Comparison of ENCODE assay signal across 11 cellular contexts in genomic region chr2:208256192-208256782, GRCh38. TPM values are rescaled to one million over a fixed set of nuclear protein-coding genes. Genes with fewer than 3 reads are reported as not detected.
DNase-seq lines count a peak whose midpoint lies in the region; ATAC-seq, FAIRE-seq and TF ChIP-seq lines count a peak whose summit lies in the region.
"Had no signal": no experiment of that assay in that cellular context is flagged by ENCODE, and none has a peak within 500 bp of the region (broad histone marks: within the 10 kb centered on the region; RNA-seq: fewer than 3 reads in every experiment).

No MANE protein-coding gene starts in this region.

- no peak overlapping the region for H3K9ac ChIP-seq in KMS-11

- H4K20me1 ChIP-seq in KMS-11 (ENCODE audit: insufficient read depth): no peaks in the 10 kb centered on the region

- H3K27ac ChIP-seq in KMS-11 (no peak overlapping the region), small intestine (ENCODE audit: low read depth in 1 of 2, low read length in 1 of 2) (no peak overlapping the region)
- H3K27ac ChIP-seq: SJSA1 had no signal

- no peaks in the 10 kb centered on the region for H3K9me3 Mint-ChIP-seq in activated CD4-positive, alpha-beta T cell treated with anti-CD3 and anti-CD28 coated beads for 36 hours (ENCODE audit: low read depth)
- H3K9me3 Mint-ChIP-seq in brain (peaks cover 0 to 2% (median 0%) of the 10 kb centered on the region in 5 experiments), osteocyte (ENCODE audit: unreplicated experiment) (no peaks in the 10 kb centered on the region)

- H3K36me3 Mint-ChIP-seq in activated CD4-positive, alpha-beta T cell treated with anti-CD3 and anti-CD28 coated beads for 36 hours (ENCODE audit: low read depth): peaks cover 12% of the 10 kb centered on the region
- H3K36me3 Mint-ChIP-seq in brain: peaks cover 21% of the 10 kb centered on the region
- peaks cover 6% of the 10 kb centered on the region for H3K36me3 Mint-ChIP-seq in osteocyte (ENCODE audit: unreplicated experiment)

- H3K27me3 Mint-ChIP-seq in activated CD4-positive, alpha-beta T cell treated with anti-CD3 and anti-CD28 coated beads for 36 hours: no peaks in the 10 kb centered on the region
- peaks cover 10% of the 10 kb centered on the region for H3K27me3 Mint-ChIP-seq in brain
- H3K27me3 Mint-ChIP-seq in osteocyte (ENCODE audit: unreplicated experiment): no peaks in the 10 kb centered on the region

- no peaks in the 10 kb centered on the region for H3K9me3 ChIP-seq in small intestine (ENCODE audit: control insufficient read depth, low read depth)
- H3K9me3 ChIP-seq: left lung, SJSA1 had no signal

- no peak for ATAC-seq in activated CD4-positive, alpha-beta T cell treated with anti-CD3 and anti-CD28 coated beads for 36 hours

- intact Hi-C loops in activated CD4-positive, alpha-beta T cell treated with anti-CD3 and anti-CD28 coated beads for 36 hours (cut with DNase I, micrococcal nuclease): loop anchor here in 1 of 2 experiments (5.0 kb wide), 2 partner anchors 484 to 951 kb away; no protein-coding TSS in a partner anchor

- no peaks in the 10 kb centered on the region for H3K79me2 ChIP-seq in KMS-11 (ENCODE audit: insufficient read depth, low read depth)

- no peak overlapping the region for H3K27ac Mint-ChIP-seq in activated CD4-positive, alpha-beta T cell treated with anti-CD3 and anti-CD28 coated beads for 36 hours
- H3K27ac Mint-ChIP-seq in brain (peak overlapping the region; percentile 89 to 99 (median 96)), osteocyte (ENCODE audit: unreplicated experiment) (no peak overlapping the region)

- peaks cover 18% of the 10 kb centered on the region for H3K4me1 Mint-ChIP-seq in activated CD4-positive, alpha-beta T cell treated with anti-CD3 and anti-CD28 coated beads for 36 hours
- H3K4me1 Mint-ChIP-seq in brain (peaks cover 51% of the 10 kb centered on the region), osteocyte (ENCODE audit: unreplicated experiment) (peaks cover 14% of the 10 kb centered on the region)

- H3K4me1 ChIP-seq in KMS-11 (ENCODE audit: low read depth, poor library complexity, severe bottlenecking) (peaks cover 29% of the 10 kb centered on the region), small intestine (ENCODE audit: control insufficient read depth in 2 of 2, insufficient read depth in 1 of 2, low read depth in 1 of 2, low read length in 1 of 2) (peaks cover 0 to 6% of the 10 kb centered on the region in 2 donors)

- CTCF ChIA-PET in activated CD4-positive, alpha-beta T cell treated with anti-CD3 and anti-CD28 coated beads for 36 hours (lab: Charles Lee): interaction anchor here (0.7 to 6.0 kb wide), 4 partner anchors 11 to 81 kb away, joined by 3 to 49 read pairs (median 4); partner anchors contain the start of gene PIKFYVE

- H3K4me3 ChIP-seq in KMS-11 (IDR thresholded peaks at IDR 0.05; ENCODE audit: insufficient read depth, low read depth, low read length): no peak overlapping the region
- no peak overlapping the region for H3K4me3 ChIP-seq in small intestine (ENCODE audit: low read depth in 1 of 2, low read length in 2 of 2)

- POLR2A ChIA-PET in activated CD4-positive, alpha-beta T cell treated with anti-CD3 and anti-CD28 coated beads for 36 hours (lab: Charles Lee): no interaction called here

- DNase-seq in activated CD4-positive, alpha-beta T cell treated with anti-CD3 and anti-CD28 coated beads for 36 hours: peak; percentile 9
- no peak for DNase-seq in activated CD4-positive, alpha-beta T cell treated with anti-CD3 and anti-CD28 coated beads for 1 hour
- DNase-seq in osteocyte (ENCODE audit: extremely low spot score, unreplicated experiment) (no peak), NCI-H1105 (lab: John Stamatoyannopoulos, UW) (no peak), small intestine (no peak)
- DNase-seq in NK-92 treated with Interleukin-12 subunit alpha and Interleukin-12 subunit beta, amount 100 ng/mL, for 24 hours (lab: John Stamatoyannopoulos, UW): no peak
- DNase-seq: cerebellar nuclear complex, left lung had no signal

- no peak overlapping the region for H2AFZ ChIP-seq in KMS-11 (ENCODE audit: low read depth)

- no peak for FAIRE-seq in small intestine (lab: Jason Lieb, UNC)

- no peaks in the 10 kb centered on the region for H3K27me3 ChIP-seq in KMS-11 (ENCODE audit: insufficient read depth, low read depth)
- no peaks in the 10 kb centered on the region for H3K27me3 ChIP-seq in small intestine (ENCODE audit: control insufficient read depth in 2 of 2, insufficient read depth in 2 of 2, low read length in 2 of 2)
- H3K27me3 ChIP-seq: left lung, SJSA1 had no signal

- no peak overlapping the region for H3K4me3 Mint-ChIP-seq in activated CD4-positive, alpha-beta T cell treated with anti-CD3 and anti-CD28 coated beads for 36 hours
- H3K4me3 Mint-ChIP-seq in brain (peak overlapping the region; percentile 96 to 100 (median 99)), osteocyte (ENCODE audit: unreplicated experiment) (peak overlapping the region; percentile 100)

- peak overlapping the region; percentile 56; the same call in 1 of the 2 replicates for H3K4me2 ChIP-seq in KMS-11

- TF ChIP-seq CTCF in KMS-11 (conservative IDR thresholded peaks at IDR 0.05; ENCODE audit: low read depth, low read length): no peak
- TF ChIP-seq CTCF in brain (conservative IDR thresholded peaks at IDR 0.05): peak in 1 of 2 experiments; percentile 27
- no peak for TF ChIP-seq CTCF in osteocyte (IDR thresholded peaks at IDR 0.05)

- 45 to 60% (median 57%) methylated on average over 10 of the region's 10 CpGs for WGBS in small intestine, 3 donors

- H3K36me3 ChIP-seq in KMS-11 (ENCODE audit: insufficient read depth) (no peaks in the 10 kb centered on the region), small intestine (ENCODE audit: control insufficient read depth in 2 of 2, insufficient read depth in 2 of 2, low read length in 2 of 2) (peaks cover under 1 to 7% of the 10 kb centered on the region in 2 donors)

RNA-seq across cellular contexts. Expression of gene IDH1, which starts 1.4 kb away (rescaled TPM):
- 10 to 100 TPM; 21.1 to 23.7 TPM for total RNA-seq in activated CD4-positive, alpha-beta T cell treated with anti-CD3 and anti-CD28 coated beads for 36 hours
- polyA plus RNA-seq in brain (ENCODE audit: insufficient read depth, low read depth, low replicate concordance): 34.7 TPM
- 49.6 and 52.1 TPM in 2 replicates for total RNA-seq in osteocyte
- 100 to 1,000 TPM; 115 to 297 (median 265) TPM for polyA plus RNA-seq in small intestine

RNA-seq across cellular contexts. Expression of gene PIKFYVE, which starts 9.8 kb away (rescaled TPM):
- 10 to 100 TPM; 19.3 to 21.5 TPM for total RNA-seq in activated CD4-positive, alpha-beta T cell treated with anti-CD3 and anti-CD28 coated beads for 36 hours
- polyA plus RNA-seq in brain (ENCODE audit: insufficient read depth, low read depth, low replicate concordance) (3.7 TPM), small intestine (1 to 10 TPM; 5.1 to 8.7 (median 5.4) TPM)
- 37.1 and 38.8 TPM in 2 replicates for total RNA-seq in osteocyte

Comparison
In these comparisons a context has a peak if more than half of its experiments do, and no peak if none do; other contexts are left out.
1. H3K27ac Mint-ChIP-seq: peak in brain (5 of 5); none in activated CD4-positive, alpha-beta T cell treated with anti-CD3 and anti-CD28 coated beads for 36 hours (single experiment) and osteocyte (single experiment).